In the genomic region with DNA sequence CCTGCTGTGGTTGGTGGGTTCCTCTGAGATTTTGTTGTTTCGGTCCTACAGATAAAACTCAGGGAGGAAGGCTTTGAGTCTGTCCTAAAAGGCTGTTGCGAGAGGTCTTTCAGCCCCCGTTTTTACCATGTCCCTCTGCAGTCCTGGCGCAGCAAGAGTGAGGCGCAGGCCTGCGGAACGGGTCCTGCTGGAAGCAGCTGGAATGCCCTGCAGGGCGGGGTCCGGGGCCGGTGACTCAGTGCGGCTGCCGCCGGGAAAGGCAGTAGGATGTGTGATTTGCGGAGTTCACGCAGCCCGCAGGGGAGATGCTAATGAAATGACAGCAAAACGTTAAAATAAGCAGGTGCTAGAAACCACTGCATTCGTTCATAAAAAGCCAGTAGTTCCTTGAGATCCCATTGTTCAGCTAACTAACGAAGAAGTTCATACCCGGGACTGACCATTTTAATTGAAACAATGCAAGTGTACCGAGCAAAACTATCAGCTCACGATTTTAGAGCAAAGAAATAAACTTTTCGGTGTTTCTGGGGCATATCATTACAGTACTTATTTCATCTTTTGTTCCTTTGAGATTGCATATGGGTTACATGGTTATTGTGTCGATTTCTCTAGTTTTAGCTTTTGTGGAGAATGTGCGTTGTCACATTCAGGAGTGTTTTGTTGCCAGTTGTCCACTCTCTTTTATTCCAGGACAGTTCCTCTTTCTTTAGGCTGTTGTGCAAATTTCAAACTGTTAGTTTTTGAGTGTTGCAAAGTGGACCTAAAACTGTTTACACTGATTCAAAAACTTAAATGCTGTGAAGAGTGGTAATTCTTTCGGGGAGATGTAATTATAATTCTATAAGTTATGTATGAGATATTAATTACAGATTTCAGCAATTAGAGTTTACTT, we compare ENCODE assay signal across 8 cellular contexts. TPM values are rescaled to one million over a fixed set of nuclear protein-coding genes. Genes with fewer than 3 reads are reported as not detected.
DNase-seq lines count a peak whose midpoint lies in the region; ATAC-seq and TF ChIP-seq lines count a peak whose summit lies in the region.

No MANE protein-coding gene starts in this region.

- TF ChIP-seq POLR2A in GM18505 (IDR thresholded peaks at IDR 0.05; ENCODE audit: borderline replicate concordance, extremely low read depth, insufficient read depth, insufficient read length): no peak

- DNase-seq in A172 (ENCODE audit: low spot score): peak; percentile 91
- peak; percentile 74 to 81 for DNase-seq in NCI-H1930 (lab: John Stamatoyannopoulos, UW)
- peak; percentile 32 for DNase-seq in T-helper 9 cell
- peak; percentile 49 for DNase-seq in cerebellar cortex (ENCODE audit: low spot score)
- peak; percentile 78 for DNase-seq in kidney glomerular epithelial cell (lab: John Stamatoyannopoulos, UW)
- DNase-seq in stimulated activated CD4-positive, alpha-beta T cell treated with anti-CD3 and anti-CD28 coated beads, Interleukin-1b, Interleukin-23, amount 100 ng/mL, for 24 hours (ENCODE audit: low read depth in 4 of 4, low spot score in 1 of 4): peak in 3 of 4 experiments; percentile 15 to 63 (median 41)

- ATAC-seq in GM18505 (IDR thresholded peaks at IDR 0.05; ENCODE audit: unreplicated experiment): peak; percentile 35
- peak; percentile 23 for ATAC-seq in HG02981 (IDR thresholded peaks at IDR 0.05; ENCODE audit: unreplicated experiment)

RNA-seq across cellular contexts. Expression of gene ANLN, which starts 0.8 kb away (rescaled TPM):
- 250 and 259 TPM in 2 replicates for total RNA-seq in A172 (2014; rRNA removed; shearing (Covaris generic))

Comparison
In these comparisons a context has a peak if more than half of its experiments do, and no peak if none do; other contexts are left out.
1. Peak in every context shown above with its lines: DNase-seq and ATAC-seq.
2. DNase-seq: peak in every context shown above with its lines; median percentile 91 in A172; 78 in kidney glomerular epithelial cell; 78 in NCI-H1930; 49 in cerebellar cortex; 41 in stimulated activated CD4-positive, alpha-beta T cell treated with anti-CD3 and anti-CD28 coated beads, Interleukin-1b, Interleukin-23, amount 100 ng/mL, for 24 hours; 32 in T-helper 9 cell.